Comparison of ENCODE assay signal across 20 cellular contexts in genomic region chr10:94370501-94370900, GRCh38. TPM values are rescaled to one million over a fixed set of nuclear protein-coding genes. Genes with fewer than 3 reads are reported as not detected.
DNase-seq lines count a peak whose midpoint lies in the region; ATAC-seq and TF ChIP-seq lines count a peak whose summit lies in the region.
"Had no signal": no experiment of that assay in that cellular context is flagged by ENCODE, and none has a peak within 500 bp of the region (broad histone marks: within the 10 kb centered on the region; RNA-seq: fewer than 3 reads in every experiment).

No MANE protein-coding gene starts in this region.

- ATAC-seq in gastrocnemius medialis (no peak), GM19397 (IDR thresholded peaks at IDR 0.05; ENCODE audit: unreplicated experiment) (no peak)
- ATAC-seq: Panc1 had no signal

- H3K27me3 ChIP-seq in dorsolateral prefrontal cortex, result peaks cover 0 to 3% (median 0%) of the 10 kb centered on the region in 45 donors
- H3K27me3 ChIP-seq in layer of hippocampus (ENCODE audit: control insufficient read depth, insufficient read depth, low read length), result no peaks in the 10 kb centered on the region
- no peaks in the 10 kb centered on the region for H3K27me3 ChIP-seq in gastrocnemius medialis

- H3K9me3 ChIP-seq in gastrocnemius medialis, result no peaks in the 10 kb centered on the region
- H3K9me3 ChIP-seq: HAP-1 had no signal

- H3K4me1 ChIP-seq in gastrocnemius medialis, result no peaks in the 10 kb centered on the region
- H3K4me1 ChIP-seq: HAP-1 had no signal

- H3K36me3 ChIP-seq in gastrocnemius medialis, result no peaks in the 10 kb centered on the region
- H3K36me3 ChIP-seq: HAP-1 had no signal

- TF ChIP-seq POLR2A in gastrocnemius medialis (IDR thresholded peaks at IDR 0.05), result no peak

- peak in 4 of 56 donors; percentile 13 to 30 (median 20) for TF ChIP-seq CTCF in dorsolateral prefrontal cortex (IDR thresholded peaks at IDR 0.05 in 54 of 56, conservative IDR thresholded peaks at IDR 0.05 in 2 of 56; ENCODE audit: low read depth in 1 of 56, partially characterized antibody in 56 of 56)
- TF ChIP-seq CTCF in gastrocnemius medialis (IDR thresholded peaks at IDR 0.05 in 4 of 5, conservative IDR thresholded peaks at IDR 0.05 in 1 of 5), result no peak

- peak overlapping the region; percentile 41 to 100 (median 98) for H3K27ac ChIP-seq in dorsolateral prefrontal cortex
- H3K27ac ChIP-seq in layer of hippocampus (ENCODE audit: low read depth, low read length), result peak overlapping the region; percentile 93
- no peak overlapping the region for H3K27ac ChIP-seq in gastrocnemius medialis
- H3K27ac ChIP-seq: GM23248 had no signal

- peak overlapping the region in 4 of 59 donors; percentile 1 to 21 (median 3) for H3K4me3 ChIP-seq in dorsolateral prefrontal cortex
- H3K4me3 ChIP-seq in gastrocnemius medialis, result no peak overlapping the region
- H3K4me3 ChIP-seq: GM23248, HAP-1 had no signal

- in situ Hi-C loops in gastrocnemius medialis (cut with MboI; ENCODE audit: low sequenced_read_pairs in 4 of 4), result loop anchor here in 1 of 4 donors (5.0 kb wide), 1 partner anchor 67 kb away; no protein-coding TSS in a partner anchor

- DNase-seq in NCI-H82 (lab: John Stamatoyannopoulos, UW), result peak; percentile 57
- DNase-seq in dorsolateral prefrontal cortex, result peak in 1 of 10 donors; percentile 34
- DNase-seq in putamen (ENCODE audit: low spot score), result peak; percentile 60
- no peak for DNase-seq in activated T-cell treated with anti-CD3 and anti-CD28 coated beads for 4 hours
- no peak for DNase-seq in GOT3 (lab: John Stamatoyannopoulos, UW)
- DNase-seq in gastrocnemius medialis, result no peak
- DNase-seq: DMS53, GDM1, GM23248, KG1, NCI-H1092, NCI-H1436, NCI-H1930, NCI-H2227 treated with DMSO at 0.1 percent for 48 hours, NCI-H510A, SIG-M5 had no signal

- intact Hi-C loops in dorsolateral prefrontal cortex (cut with DNase I), result no loop called here
- intact Hi-C loops in gastrocnemius medialis (cut with DNase I; ENCODE audit: low total_unique reads), result no loop called here

RNA-seq across cellular contexts. Expression of gene NOC3L, which starts 7.8 kb away (rescaled TPM):
- total RNA-seq in dorsolateral prefrontal cortex (10 to 100 TPM in 99 of 120 experiments, 1 to 10 TPM in 21; 6.0 to 19.1 (median 12.2) TPM), gastrocnemius medialis (10 to 100 TPM; 10.3 to 14.5 (median 12.5) TPM)

RNA-seq across cellular contexts. Expression of gene TBC1D12, which starts 31.8 kb away (rescaled TPM):
- total RNA-seq in dorsolateral prefrontal cortex (10 to 100 TPM; 13.7 to 84.3 (median 27.5) TPM), gastrocnemius medialis (10 to 100 TPM in 1 of 4 donors, 1 to 10 TPM in 3; 7.4 to 11.4 (median 7.8) TPM)

Comparison
In these comparisons a context has a peak if more than half of its experiments do, and no peak if none do; other contexts are left out.
1. DNase-seq: peak in NCI-H82 (single experiment) and putamen (single experiment); none in activated T-cell treated with anti-CD3 and anti-CD28 coated beads for 4 hours (single experiment), GOT3 (single experiment) and gastrocnemius medialis (0 of 2).
2. H3K27ac ChIP-seq: peak in dorsolateral prefrontal cortex (59 of 59) and layer of hippocampus (single experiment); none in gastrocnemius medialis (0 of 4).